1 cellular context compared by ENCODE assay signal in the genomic region with DNA sequence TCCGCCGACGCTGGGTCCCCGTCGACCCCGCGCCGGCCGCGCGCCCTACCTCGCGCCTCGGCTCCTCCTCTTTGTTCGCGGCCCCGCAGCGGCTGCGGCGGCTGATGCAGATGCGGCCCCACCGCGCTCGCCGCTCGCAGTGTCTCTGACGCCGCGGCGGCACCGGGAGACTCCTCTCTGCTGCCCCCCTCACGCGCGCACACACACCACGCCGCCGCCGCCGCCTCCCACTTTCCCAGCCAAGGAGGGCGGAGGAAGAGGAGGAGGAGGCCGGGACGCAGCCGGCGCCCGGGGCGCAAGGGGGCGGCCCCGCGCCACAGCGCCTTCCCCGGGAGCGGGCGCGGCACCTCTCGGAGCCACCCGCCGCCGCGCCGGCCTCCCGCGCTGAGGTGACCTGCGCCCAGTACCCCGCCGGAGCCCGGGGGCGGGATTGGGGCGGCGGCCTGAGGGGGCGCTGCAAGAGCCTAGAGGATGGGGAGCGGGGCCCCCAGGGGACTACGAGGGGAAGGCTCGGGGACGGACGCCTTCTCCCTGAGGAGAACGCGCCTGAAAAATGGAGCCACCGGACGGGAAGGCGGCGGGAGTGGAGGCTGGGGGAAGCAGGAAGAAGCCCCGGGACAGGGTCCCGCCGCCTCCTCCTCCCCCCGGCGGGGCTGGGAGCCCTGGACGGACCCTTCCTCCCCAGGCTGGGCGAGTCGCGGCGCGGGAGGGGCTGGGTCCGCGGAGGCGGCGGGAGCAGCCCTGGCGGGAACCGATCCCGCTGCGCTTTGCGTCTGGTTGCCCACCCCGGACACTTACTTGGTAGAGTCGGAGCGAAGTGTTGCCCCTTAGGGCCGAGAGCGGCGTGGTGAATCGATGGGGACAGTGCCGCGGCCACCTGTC.
TF ChIP-seq lines count a peak whose summit lies in the region.

A gene (minus strand): TSS at position 147 of the 882 bp plus-strand sequence. CDS start 1,744 bp downstream, outside the sequence.

TF ChIP-seq in Ishikawa, 13 proteins besides CTCF, POLR2A, EP300 and RAD21 (continued from another document):
- TF ChIP-seq FOXM1 (IDR thresholded peaks at IDR 0.05; ENCODE audit: borderline replicate concordance, low read depth) (no peak), NFIC (IDR thresholded peaks at IDR 0.05) (peak; percentile 53), YY1 (IDR thresholded peaks at IDR 0.05; ENCODE audit: low read depth) (peak; percentile 9; the same call in 1 of the 2 replicates)
- TF ChIP-seq, protein P1, sequence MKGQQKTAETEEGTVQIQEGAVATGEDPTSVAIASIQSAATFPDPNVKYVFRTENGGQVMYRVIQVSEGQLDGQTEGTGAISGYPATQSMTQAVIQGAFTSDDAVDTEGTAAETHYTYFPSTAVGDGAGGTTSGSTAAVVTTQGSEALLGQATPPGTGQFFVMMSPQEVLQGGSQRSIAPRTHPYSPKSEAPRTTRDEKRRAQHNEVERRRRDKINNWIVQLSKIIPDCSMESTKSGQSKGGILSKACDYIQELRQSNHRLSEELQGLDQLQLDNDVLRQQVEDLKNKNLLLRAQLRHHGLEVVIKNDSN (IDR thresholded peaks at IDR 0.05): no peak; the same call in 1 of the 2 replicates
